In genomic region chr7:17269345-17270221, GRCh38 we compare ENCODE assay signal across 19 cellular contexts. TPM values are rescaled to one million over a fixed set of nuclear protein-coding genes. Genes with fewer than 3 reads are reported as not detected.
DNase-seq lines count a peak whose midpoint lies in the region; ATAC-seq, FAIRE-seq and TF ChIP-seq lines count a peak whose summit lies in the region.
"Had no signal": no experiment of that assay in that cellular context is flagged by ENCODE, and none has a peak within 500 bp of the region (broad histone marks: within the 10 kb centered on the region; RNA-seq: fewer than 3 reads in every experiment).

No MANE protein-coding gene starts in this region.

- no peak overlapping the region for H2AFZ ChIP-seq in GM23338

- CTCF ChIA-PET in A549 (lab: Yijun Ruan, JAX): interaction anchor here (1.0 kb wide), 1 partner anchor 26 kb away, joined by 3 read pairs; no protein-coding TSS in a partner anchor
- CTCF ChIA-PET in activated CD8-positive, alpha-beta T cell treated with anti-CD3 and anti-CD28 coated beads for 36 hours (lab: Charles Lee): interaction anchor here (1.0 kb wide), 1 partner anchor 207 kb away, joined by 3 read pairs; no protein-coding TSS in a partner anchor

- WGBS in A549 (ENCODE audit: missing lambda C conversion rate): 41% methylated on average over 3 of the region's 3 CpGs

- H3K4me3 Mint-ChIP-seq in memory B cell (no peak overlapping the region), mesothelial cell of epicardium (no peak overlapping the region), GM23338 (no peak overlapping the region)
- H3K4me3 Mint-ChIP-seq in activated CD8-positive, alpha-beta T cell treated with anti-CD3 and anti-CD28 coated beads for 36 hours: no peak overlapping the region
- H3K4me3 Mint-ChIP-seq: CD4-positive, CD25-positive, alpha-beta regulatory T cell had no signal

- intact Hi-C loops in activated CD8-positive, alpha-beta T cell treated with anti-CD3 and anti-CD28 coated beads for 36 hours (cut with micrococcal nuclease): no loop called here

- DNase-seq in A549 (ENCODE audit: low read depth in 1 of 2, low spot score in 1 of 2) (no peak), KBM-7 (peak; percentile 25), adipocyte (ENCODE audit: low read depth) (no peak), memory B cell (ENCODE audit: low spot score in 2 of 2) (no peak), mesothelial cell of epicardium (ENCODE audit: low spot score in 2 of 2, unreplicated experiment in 2 of 2) (no peak), GM23338 (ENCODE audit: low spot score) (no peak)
- DNase-seq in activated CD8-positive, alpha-beta T cell treated with anti-CD3 and anti-CD28 coated beads for 36 hours: no peak
- DNase-seq: 8988T; ACHN; Calu3; CD4-positive, CD25-positive, alpha-beta regulatory T cell; DMS 273 treated with DMSO at 0.1 percent for 48 hours had no signal

- no peaks in the 10 kb centered on the region for H4K20me1 ChIP-seq in GM23338 (replicated peaks; ENCODE audit: insufficient read depth)
- H4K20me1 ChIP-seq: BLaER1 treated with 17β-estradiol and CSF1 and Interleukin-3, amounts not matched to agents 10 nM and 100 nM had no signal

- H3K27ac ChIP-seq in A549 (no peak overlapping the region), GM23338 (ENCODE audit: low read depth) (no peak overlapping the region)
- H3K27ac ChIP-seq: BLaER1 treated with 17β-estradiol and CSF1 and Interleukin-3, amounts not matched to agents 10 nM and 100 nM had no signal

- no peak for TF ChIP-seq RAD21 in A549 (conservative IDR thresholded peaks at IDR 0.05 in 1 of 2, IDR thresholded peaks at IDR 0.05 in 1 of 2)

- H3K27me3 Mint-ChIP-seq in memory B cell (peaks cover 1% of the 10 kb centered on the region), mesothelial cell of epicardium (ENCODE audit: low read depth) (no peaks in the 10 kb centered on the region), GM23338 (ENCODE audit: insufficient read depth, low read depth, poor library complexity) (no peaks in the 10 kb centered on the region)
- H3K27me3 Mint-ChIP-seq in activated CD8-positive, alpha-beta T cell treated with anti-CD3 and anti-CD28 coated beads for 36 hours: no peaks in the 10 kb centered on the region
- H3K27me3 Mint-ChIP-seq: CD4-positive, CD25-positive, alpha-beta regulatory T cell; IgD-negative memory B cell had no signal

- TF ChIP-seq EP300 in A549 (IDR thresholded peaks at IDR 0.05): no peak

- ATAC-seq in A549 (no peak), memory B cell (ENCODE audit: low read depth) (no peak), HG03565 (IDR thresholded peaks at IDR 0.05; ENCODE audit: unreplicated experiment) (no peak), GM23338 (no peak)
- ATAC-seq in activated CD8-positive, alpha-beta T cell treated with anti-CD3 and anti-CD28 coated beads for 36 hours: no peak

- H3K36me3 ChIP-seq in adipocyte (ENCODE audit: control insufficient read depth, insufficient read depth, low read length, severe bottlenecking) (no peaks in the 10 kb centered on the region), GM23338 (ENCODE audit: insufficient read depth) (no peaks in the 10 kb centered on the region)
- H3K36me3 ChIP-seq: HAP-1 had no signal

- peaks cover 23% of the 10 kb centered on the region for H3K9me3 Mint-ChIP-seq in memory B cell
- peaks cover 52% of the 10 kb centered on the region for H3K9me3 Mint-ChIP-seq in activated CD8-positive, alpha-beta T cell treated with anti-CD3 and anti-CD28 coated beads for 36 hours
- peaks cover 76% of the 10 kb centered on the region for H3K9me3 Mint-ChIP-seq in mesothelial cell of epicardium
- peaks cover 36% of the 10 kb centered on the region for H3K9me3 Mint-ChIP-seq in GM23338

- peaks cover 37% of the 10 kb centered on the region for H3K9me3 ChIP-seq in A549
- peaks cover 39% of the 10 kb centered on the region for H3K9me3 ChIP-seq in adipocyte (ENCODE audit: control insufficient read depth, low read length)
- H3K9me3 ChIP-seq: HAP-1 had no signal

- POLR2A ChIA-PET in A549 (lab: Yijun Ruan, JAX): interaction anchor here (0.9 kb wide), 1 partner anchor 29 kb away, joined by 4 read pairs; the partner anchor contains the start of gene AHR
- POLR2A ChIA-PET in activated CD8-positive, alpha-beta T cell treated with anti-CD3 and anti-CD28 coated beads for 36 hours (lab: Charles Lee): no interaction called here

- TF ChIP-seq CTCF in A549 (IDR thresholded peaks at IDR 0.05): no peak
- no peak for TF ChIP-seq CTCF in activated CD8-positive, alpha-beta T cell treated with anti-CD3 and anti-CD28 coated beads for 36 hours (IDR thresholded peaks at IDR 0.05)
- no peak for TF ChIP-seq CTCF in mesothelial cell of epicardium (IDR thresholded peaks at IDR 0.05; ENCODE audit: unreplicated experiment)
- no peak for TF ChIP-seq CTCF in GM23338 (conservative IDR thresholded peaks at IDR 0.05; ENCODE audit: low read depth in 2 of 2)

- FAIRE-seq in A549 (lab: Jason Lieb, UNC): peak; percentile 7
- FAIRE-seq: GM18507, GM19239, H1 had no signal

- no peaks in the 10 kb centered on the region for H3K27me3 ChIP-seq in adipocyte (replicated peaks; ENCODE audit: control insufficient read depth, insufficient read depth, low read length)
- no peaks in the 10 kb centered on the region for H3K27me3 ChIP-seq in GM23338 (ENCODE audit: insufficient read depth)

- H3K4me2 ChIP-seq in A549 (no peak overlapping the region), GM23338 (no peak overlapping the region)
- H3K4me2 ChIP-seq: BLaER1 treated with 17β-estradiol and CSF1 and Interleukin-3, amounts not matched to agents 10 nM and 100 nM had no signal

- no peaks in the 10 kb centered on the region for H3F3A ChIP-seq in GM23338 (replicated peaks; ENCODE audit: low read depth)

- H3K4me1 Mint-ChIP-seq in memory B cell (no peaks in the 10 kb centered on the region), mesothelial cell of epicardium (peaks cover 3% of the 10 kb centered on the region), GM23338 (peaks cover 4% of the 10 kb centered on the region; the same call in 1 of the 3 replicates)
- H3K4me1 Mint-ChIP-seq in activated CD8-positive, alpha-beta T cell treated with anti-CD3 and anti-CD28 coated beads for 36 hours (ENCODE audit: low read depth): peaks cover 8% of the 10 kb centered on the region
- H3K4me1 Mint-ChIP-seq: IgD-negative memory B cell had no signal

- in situ Hi-C loops in KBM-7 (cut with MboI; ENCODE audit: low pct_unique_long_range_greater_than_20kb, low sequenced_read_pairs): no loop called here

- peak overlapping the region; percentile 14 for H3K27ac Mint-ChIP-seq in memory B cell
- no peak overlapping the region for H3K27ac Mint-ChIP-seq in activated CD8-positive, alpha-beta T cell treated with anti-CD3 and anti-CD28 coated beads for 36 hours
- no peak overlapping the region for H3K27ac Mint-ChIP-seq in mesothelial cell of epicardium
- no peak overlapping the region for H3K27ac Mint-ChIP-seq in GM23338
- H3K27ac Mint-ChIP-seq: CD4-positive, CD25-positive, alpha-beta regulatory T cell; IgD-negative memory B cell had no signal

- H3K9me2 ChIP-seq in GM23338 (ENCODE audit: insufficient read depth): no peaks in the 10 kb centered on the region

- peaks cover 13% of the 10 kb centered on the region for H3K36me3 Mint-ChIP-seq in memory B cell
- H3K36me3 Mint-ChIP-seq in activated CD8-positive, alpha-beta T cell treated with anti-CD3 and anti-CD28 coated beads for 36 hours (ENCODE audit: low read depth): peaks cover 24% of the 10 kb centered on the region
- H3K36me3 Mint-ChIP-seq in mesothelial cell of epicardium: peaks cover 24% of the 10 kb centered on the region
- H3K36me3 Mint-ChIP-seq in GM23338 (ENCODE audit: low read depth): peaks cover 19% of the 10 kb centered on the region

- H3K4me3 ChIP-seq in A549 (no peak overlapping the region), adipocyte (ENCODE audit: low read length) (peak overlapping the region; percentile 43), GM23338 (no peak overlapping the region)
- H3K4me3 ChIP-seq: HAP-1 had no signal

- H3K4me1 ChIP-seq in A549 (no peaks in the 10 kb centered on the region), adipocyte (ENCODE audit: control insufficient read depth, insufficient read depth, low read length) (peaks cover 1% of the 10 kb centered on the region), GM23338 (ENCODE audit: insufficient read depth) (no peaks in the 10 kb centered on the region)
- H3K4me1 ChIP-seq: HAP-1 had no signal

- TF ChIP-seq POLR2A in A549 (IDR thresholded peaks at IDR 0.05; ENCODE audit: low read length): no peak

- no peaks in the 10 kb centered on the region for H3K79me2 ChIP-seq in GM23338 (replicated peaks; ENCODE audit: insufficient read depth)

- H3K9ac ChIP-seq in adipocyte (ENCODE audit: low read length): no peak overlapping the region
- H3K9ac ChIP-seq: BLaER1 treated with 17β-estradiol and CSF1 and Interleukin-3, amounts not matched to agents 10 nM and 100 nM had no signal

TF ChIP-seq in A549, 52 proteins besides CTCF, POLR2A, EP300 and RAD21 (continues in another document):
- TF ChIP-seq ZC3H11A (IDR thresholded peaks at IDR 0.05) (no peak), HOXB13 (CRISPR knock-in tag; IDR thresholded peaks at IDR 0.05; ENCODE audit: low read depth) (no peak), CBX8 (IDR thresholded peaks at IDR 0.05) (no peak), ZSCAN20 (CRISPR knock-in tag; IDR thresholded peaks at IDR 0.05) (no peak), CBX2 (IDR thresholded peaks at IDR 0.05; ENCODE audit: borderline replicate concordance, low read depth) (no peak), NR3C1 (IDR thresholded peaks at IDR 0.05) (no peak)

RNA-seq across cellular contexts. Expression of gene AHR, which starts 28.9 kb away (rescaled TPM):
- polyA plus RNA-seq in A549 (2011; rRNA removed) (14.3 and 50.1 TPM in 2 replicates), A549 (2017; fragmentation: RNase III; extraction: RNeasy Plus Mini Kit Qiagen cat#74134 plus additional on column Dnase treatment) (7.8 to 11.4 TPM (median 9.1 TPM) in 3 replicates), GM23338 (2016; fragmentation: Nextera tagmentation; extraction: Ambion mirVana) (3.4 and 3.5 TPM in 2 replicates)
- polyA plus RNA-seq in A549 (2012; cell fraction: cytosol; rRNA removed): 1.9 and 2.4 TPM in 2 replicates
- 4.5 and 7.6 TPM in 2 replicates for polyA plus RNA-seq in A549 (2012; cell fraction: nucleus; rRNA removed)
- 14.6 and 15.9 TPM in 2 replicates for polyA minus RNA-seq in A549 (2011; rRNA and poly(A)+ RNA removed)
- 10 to 100 TPM; 32.1 to 33.4 TPM for total RNA-seq in activated CD8-positive, alpha-beta T cell treated with anti-CD3 and anti-CD28 coated beads for 36 hours
- total RNA-seq in mesothelial cell of epicardium: 45.6 to 49.7 TPM (median 48.0 TPM) in 3 replicates
- 12.2 and 14.9 TPM in 2 replicates for total RNA-seq in GM23338 (2014; rRNA removed; shearing (Covaris generic))
